In the genomic region with DNA sequence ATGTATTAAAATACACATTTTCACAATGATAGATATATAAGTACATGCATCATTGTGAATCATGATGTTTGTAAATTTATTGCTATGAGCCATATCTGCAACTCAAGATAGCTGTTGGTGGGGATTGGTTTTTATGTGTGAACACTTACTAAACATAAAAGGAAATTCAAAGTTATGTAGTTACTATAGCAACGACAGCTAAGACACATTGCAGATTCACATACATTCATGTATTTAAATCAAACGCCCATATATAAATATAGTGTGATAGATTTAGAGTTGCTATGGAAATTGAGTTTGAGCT, we compare ENCODE assay signal across 25 cellular contexts.
A peak's percentile ranks its signal among the peaks of the same experiment; 100 is the strongest.
DNase-seq lines count a peak whose midpoint lies in the region; ATAC-seq lines count a peak whose summit lies in the region.
"Had no signal": no experiment of that assay in that cellular context is flagged by ENCODE, and none has a peak within 500 bp of the region (broad histone marks: within the 10 kb centered on the region; RNA-seq: fewer than 3 reads in every experiment).

No MANE protein-coding gene starts in this region.

- ATAC-seq in central memory CD8-positive, alpha-beta T cell (replicated peaks; ENCODE audit: extremely low read depth, poor library complexity, severe bottlenecking): peak; percentile 84
- peak; percentile 63 for ATAC-seq in stimulated activated naive CD8-positive, alpha-beta T cell treated with anti-CD3 and anti-CD28 coated beads, Interleukin-15, Interleukin-2, amounts not matched to agents 100 U/mL and 50 U/mL, for 24 hours
- ATAC-seq: heart left ventricle; SK-N-SH treated with all-trans-retinoic acid at 6 μM for 48 hours; stimulated activated memory B cell treated with anti-CD40 and anti-IgM and Interleukin-4, amounts not matched to agents 10 μg/mL and 1 μg/mL and 100 μg/mL, for 72 hours; WTC11 had no signal

- peaks cover 3% of the 10 kb centered on the region; the same call in 1 of the 2 replicates for H3K36me3 ChIP-seq in SK-N-MC (ENCODE audit: insufficient read depth, low read length)
- H3K36me3 ChIP-seq: HAP-1, prostate gland, thoracic aorta had no signal

- no peaks in the 10 kb centered on the region for H3K9me3 Mint-ChIP-seq in activated naive CD4-positive, alpha-beta T cell treated with anti-CD3 and anti-CD28 coated beads, Interleukin-2, amount 50 U/mL, for 24 hours
- H3K9me3 Mint-ChIP-seq in activated naive CD4-positive, alpha-beta T cell treated with anti-CD3 and anti-CD28 coated beads, Interleukin-2, amount 10 ng/mL, durations not matched to agents 7 days and 5 days: no peaks in the 10 kb centered on the region
- H3K9me3 Mint-ChIP-seq in central memory CD8-positive, alpha-beta T cell: no peaks in the 10 kb centered on the region

- DNase-seq in activated naive CD4-positive, alpha-beta T cell treated with anti-CD3 and anti-CD28 coated beads, Interleukin-2, amount 10 ng/mL, durations not matched to agents 7 days and 5 days: no peak
- peak; percentile 20 for DNase-seq in SK-N-MC (ENCODE audit: low read depth, low spot score)
- no peak for DNase-seq in central memory CD8-positive, alpha-beta T cell (ENCODE audit: low spot score in 2 of 2)
- no peak for DNase-seq in stimulated activated naive CD8-positive, alpha-beta T cell treated with anti-CD3 and anti-CD28 coated beads, Interleukin-15, Interleukin-2, amounts not matched to agents 100 U/mL and 50 U/mL, for 24 hours
- no peak for DNase-seq in UCSD-AML1 (lab: John Stamatoyannopoulos, UW; ENCODE audit: unreplicated experiment)
- DNase-seq in NCI-H2029 (lab: John Stamatoyannopoulos, UW): no peak
- no peak for DNase-seq in NCI-H187 (lab: John Stamatoyannopoulos, UW)
- DNase-seq: activated effector memory CD4-positive, alpha-beta T cell treated with Interleukin-2 at 50 U/mL for 16 hours; anterior cingulate cortex; DMS79; heart left ventricle; KBM-7; midbrain; NCI-H1436; NCI-H526 treated with DMSO at 0.1 percent for 48 hours; T-helper 9 cell had no signal

- peaks cover 47% of the 10 kb centered on the region for H3K4me1 Mint-ChIP-seq in activated naive CD4-positive, alpha-beta T cell treated with anti-CD3 and anti-CD28 coated beads, Interleukin-2, amount 50 U/mL, for 24 hours
- H3K4me1 Mint-ChIP-seq in activated naive CD4-positive, alpha-beta T cell treated with anti-CD3 and anti-CD28 coated beads, Interleukin-2, amount 10 ng/mL, durations not matched to agents 7 days and 5 days: peaks cover 7% of the 10 kb centered on the region
- H3K4me1 Mint-ChIP-seq in central memory CD8-positive, alpha-beta T cell: peaks cover 50% of the 10 kb centered on the region
- H3K4me1 Mint-ChIP-seq: WTC11 had no signal

- no peak overlapping the region for H3K9ac ChIP-seq in SK-N-MC (ENCODE audit: insufficient read length)

- H3K27ac Mint-ChIP-seq in activated naive CD4-positive, alpha-beta T cell treated with anti-CD3 and anti-CD28 coated beads, Interleukin-2, amount 50 U/mL, for 24 hours: peak overlapping the region; percentile 60
- no peak overlapping the region for H3K27ac Mint-ChIP-seq in activated naive CD4-positive, alpha-beta T cell treated with anti-CD3 and anti-CD28 coated beads, Interleukin-2, amount 10 ng/mL, durations not matched to agents 7 days and 5 days
- H3K27ac Mint-ChIP-seq in central memory CD8-positive, alpha-beta T cell (ENCODE audit: low read depth): peak overlapping the region; percentile 45
- H3K27ac Mint-ChIP-seq: CD14-positive monocyte; stimulated activated memory B cell treated with anti-CD40 and anti-IgM and Interleukin-4, amounts not matched to agents 10 μg/mL and 1 μg/mL and 100 μg/mL, for 72 hours; WTC11 had no signal

- H3K27me3 Mint-ChIP-seq in activated naive CD4-positive, alpha-beta T cell treated with anti-CD3 and anti-CD28 coated beads, Interleukin-2, amount 50 U/mL, for 24 hours: no peaks in the 10 kb centered on the region
- no peaks in the 10 kb centered on the region for H3K27me3 Mint-ChIP-seq in activated naive CD4-positive, alpha-beta T cell treated with anti-CD3 and anti-CD28 coated beads, Interleukin-2, amount 10 ng/mL, durations not matched to agents 7 days and 5 days
- H3K27me3 Mint-ChIP-seq in central memory CD8-positive, alpha-beta T cell: no peaks in the 10 kb centered on the region
- H3K27me3 Mint-ChIP-seq: stimulated activated memory B cell treated with anti-CD40 and anti-IgM and Interleukin-4, amounts not matched to agents 10 μg/mL and 1 μg/mL and 100 μg/mL, for 72 hours had no signal

- H3K36me3 Mint-ChIP-seq in activated naive CD4-positive, alpha-beta T cell treated with anti-CD3 and anti-CD28 coated beads, Interleukin-2, amount 50 U/mL, for 24 hours: peaks cover 36% of the 10 kb centered on the region
- H3K36me3 Mint-ChIP-seq in activated naive CD4-positive, alpha-beta T cell treated with anti-CD3 and anti-CD28 coated beads, Interleukin-2, amount 10 ng/mL, durations not matched to agents 7 days and 5 days: peaks cover 35% of the 10 kb centered on the region
- H3K36me3 Mint-ChIP-seq in central memory CD8-positive, alpha-beta T cell (ENCODE audit: insufficient read depth): peaks cover 8% of the 10 kb centered on the region
- H3K36me3 Mint-ChIP-seq: WTC11 had no signal

- no peak overlapping the region for H3K4me3 Mint-ChIP-seq in activated naive CD4-positive, alpha-beta T cell treated with anti-CD3 and anti-CD28 coated beads, Interleukin-2, amount 50 U/mL, for 24 hours
- no peak overlapping the region for H3K4me3 Mint-ChIP-seq in activated naive CD4-positive, alpha-beta T cell treated with anti-CD3 and anti-CD28 coated beads, Interleukin-2, amount 10 ng/mL, durations not matched to agents 7 days and 5 days
- no peak overlapping the region for H3K4me3 Mint-ChIP-seq in central memory CD8-positive, alpha-beta T cell
- H3K4me3 Mint-ChIP-seq: CD14-positive monocyte; stimulated activated memory B cell treated with anti-CD40 and anti-IgM and Interleukin-4, amounts not matched to agents 10 μg/mL and 1 μg/mL and 100 μg/mL, for 72 hours; WTC11 had no signal

- peak overlapping the region; percentile 48; the same call in 1 of the 2 replicates for H3K27ac ChIP-seq in SK-N-MC
- H3K27ac ChIP-seq: prostate gland, RWPE1, thoracic aorta had no signal

- CTCF ChIA-PET in activated naive CD4-positive, alpha-beta T cell treated with anti-CD3 and anti-CD28 coated beads, Interleukin-2, amount 10 ng/mL, durations not matched to agents 7 days and 5 days (lab: Charles Lee): interaction anchor here (1.3 kb wide), 1 partner anchor 81 kb away, joined by 5 read pairs; no protein-coding TSS in a partner anchor

- no peaks in the 10 kb centered on the region; the same call in 1 of the 2 replicates for H3K9me3 ChIP-seq in SK-N-MC (ENCODE audit: low read depth, low read length)
- H3K9me3 ChIP-seq: HAP-1, prostate gland, thoracic aorta had no signal

- H3K4me3 ChIP-seq in SK-N-MC: peak overlapping the region; percentile 14; the same call in 1 of the 2 replicates
- H3K4me3 ChIP-seq: HAP-1, heart left ventricle, prostate gland, thoracic aorta had no signal
